20 cellular contexts compared by ENCODE assay signal in genomic region chr16:25037221-25037620, GRCh38.
"Had no signal": no experiment of that assay in that cellular context is flagged by ENCODE, and none has a peak within 500 bp of the region (broad histone marks: within the 10 kb centered on the region; RNA-seq: fewer than 3 reads in every experiment).

No MANE protein-coding gene starts in this region.

- H3K27ac Mint-ChIP-seq: activated CD8-positive, alpha-beta T cell treated with anti-CD3 and anti-CD28 coated beads for 36 hours; brain; T-helper 17 cell had no signal

- DNase-seq: activated B cell treated with CpG ODN at 0.5 μM for 24 hours; activated CD4-positive, alpha-beta T cell treated with anti-CD3 and anti-CD28 coated beads, Interleukin-2, amount 50 U/mL, for 1 hour; activated CD8-positive, alpha-beta memory T cell treated with anti-CD3 and anti-CD28 coated beads, Interleukin-2, amount 50 U/mL, for 48 hours; activated CD8-positive, alpha-beta T cell treated with anti-CD3 and anti-CD28 coated beads for 36 hours; activated naive CD4-positive, alpha-beta T cell treated with anti-CD3 and anti-CD28 coated beads, Interleukin-2, amount 50 U/mL, for 16 hours; activated T-cell treated with anti-CD3 and anti-CD28 coated beads, Interleukin-2, amount 50 U/mL, for 1 hour; amygdala; NCI-H1105; NCI-H1436; NCI-H1694 treated with DMSO at 0.1 percent for 48 hours; NCI-H2029 treated with DMSO at 0.1 percent for 48 hours; NCI-H345; NCI-H510A; NCI-H526 treated with DMSO at 0.1 percent for 48 hours; NCI-H82; SIG-M5; T-helper 17 cell; T-helper 9 cell had no signal

- H3K27me3 Mint-ChIP-seq: activated B cell treated with CpG ODN at 0.5 μM for 24 hours; activated CD8-positive, alpha-beta T cell treated with anti-CD3 and anti-CD28 coated beads for 36 hours; T-helper 17 cell had no signal

- ATAC-seq: activated CD8-positive, alpha-beta T cell treated with anti-CD3 and anti-CD28 coated beads for 36 hours; T-helper 17 cell had no signal

- H3K9me3 Mint-ChIP-seq: activated B cell treated with CpG ODN at 0.5 μM for 24 hours; activated CD8-positive, alpha-beta T cell treated with anti-CD3 and anti-CD28 coated beads for 36 hours; IgD-negative memory B cell had no signal

- H3K4me3 Mint-ChIP-seq: activated B cell treated with CpG ODN at 0.5 μM for 24 hours; activated CD8-positive, alpha-beta T cell treated with anti-CD3 and anti-CD28 coated beads for 36 hours; T-helper 17 cell had no signal

- H3K36me3 Mint-ChIP-seq: brain, IgD-negative memory B cell had no signal
